ENCODE assay signal across 14 cellular contexts in genomic region chr13:109933476-109933875, GRCh38.
"Had no signal": no experiment of that assay in that cellular context is flagged by ENCODE, and none has a peak within 500 bp of the region (broad histone marks: within the 10 kb centered on the region; RNA-seq: fewer than 3 reads in every experiment).

No MANE protein-coding gene starts in this region.

- H3K36me3 ChIP-seq: ascending aorta, cardiac muscle cell, heart right ventricle, ovary, sigmoid colon, upper lobe of right lung had no signal

- H3K4me1 ChIP-seq: ascending aorta, upper lobe of right lung had no signal

- DNase-seq: activated CD8-positive, alpha-beta memory T cell treated with anti-CD3 and anti-CD28 coated beads, Interleukin-2, amount 50 U/mL, for 48 hours; activated CD8-positive, alpha-beta T cell treated with anti-CD3 and anti-CD28 coated beads, Interleukin-2, amount 10 ng/mL, durations not matched to agents 7 days and 5 days; activated naive CD4-positive, alpha-beta T cell; heart right ventricle; left ventricle myocardium superior; mesendoderm; nephron progenitor cell; ovary; sigmoid colon; stimulated activated CD4-positive, alpha-beta T cell treated with anti-CD3 and anti-CD28 coated beads, Interleukin-12 subunit alpha, Interleukin-12 subunit beta, amount 100 ng/mL, for 4 hours; stimulated activated naive CD4-positive, alpha-beta T cell treated with Interleukin-2 at 50 U/mL for 16 hours; upper lobe of right lung had no signal

- H3K9me3 ChIP-seq: ascending aorta, ovary, sigmoid colon, upper lobe of right lung had no signal

- ATAC-seq: activated CD8-positive, alpha-beta T cell treated with anti-CD3 and anti-CD28 coated beads, Interleukin-2, amount 10 ng/mL, durations not matched to agents 7 days and 5 days; heart right ventricle; left ventricle myocardium superior; upper lobe of right lung had no signal

- H3K27ac ChIP-seq: ascending aorta, cardiac muscle cell, heart right ventricle, ovary, sigmoid colon, upper lobe of right lung had no signal

- H3K4me3 ChIP-seq: ascending aorta, cardiac muscle cell, heart right ventricle, ovary, sigmoid colon, upper lobe of right lung had no signal

- H3K27me3 ChIP-seq: ascending aorta, cardiac muscle cell, heart right ventricle, ovary, sigmoid colon, upper lobe of right lung had no signal
